ENCODE assay signal across 1 cellular context in genomic region chr17:41666336-41666680, GRCh38.
TF ChIP-seq lines count a peak whose summit lies in the region.

No MANE protein-coding gene starts in this region.

TF ChIP-seq in GM12878, 131 proteins besides CTCF, POLR2A, EP300 and RAD21:
- TF ChIP-seq RELB (IDR thresholded peaks at IDR 0.05; ENCODE audit: low read depth) (0 out of 2 replicates have a peak, but pooled peaks have one; percentile 11), REST (IDR thresholded peaks at IDR 0.05; ENCODE audit: low read depth, low read length) (no peak), MYC (IDR thresholded peaks at IDR 0.05; ENCODE audit: insufficient read depth, insufficient read length, insufficient replicate concordance, low read length, severe bottlenecking) (no peak), EGR1 (IDR thresholded peaks at IDR 0.05; ENCODE audit: borderline replicate concordance in 1 of 2, low read depth in 2 of 2, low read length in 2 of 2) (peak in 1 of 2 experiments; percentile 26; a peak in 1 of 3 replicates), TCF12 (IDR thresholded peaks at IDR 0.05; ENCODE audit: low read depth, low read length) (peak; percentile 85), BMI1 (IDR thresholded peaks at IDR 0.05; ENCODE audit: borderline replicate concordance) (peak; percentile 89), RELA (IDR thresholded peaks at IDR 0.05; ENCODE audit: borderline replicate concordance, partially characterized antibody) (peak; percentile 42), EED (IDR thresholded peaks at IDR 0.05; ENCODE audit: low read depth) (peak; percentile 62; the same call in 1 of the 2 replicates), MXI1 (IDR thresholded peaks at IDR 0.05; ENCODE audit: low read depth, low read length) (peak; percentile 34; the same call in 1 of the 2 replicates), STAT1 (conservative IDR thresholded peaks at IDR 0.05) (no peak), RUNX3 (IDR thresholded peaks at IDR 0.05; ENCODE audit: low read length) (peak; percentile 64), BCLAF1 (IDR thresholded peaks at IDR 0.05) (no peak), BHLHE40 (IDR thresholded peaks at IDR 0.05; ENCODE audit: borderline replicate concordance in 1 of 2, low read depth in 2 of 2, low read length in 1 of 2) (peak in 1 of 2 experiments; percentile 58; a peak in 2 of 4 replicates), IKZF2 (IDR thresholded peaks at IDR 0.05) (no peak; a peak in 2 of 4 replicates), E4F1 (IDR thresholded peaks at IDR 0.05; ENCODE audit: borderline replicate concordance, partially characterized antibody) (peak; percentile 43), SIN3A (IDR thresholded peaks at IDR 0.05; ENCODE audit: low read depth, low read length) (no peak), ZBED1 (IDR thresholded peaks at IDR 0.05; ENCODE audit: borderline replicate concordance) (0 out of 2 replicates have a peak, but pooled peaks have one; percentile 9), NR2C2 (IDR thresholded peaks at IDR 0.05; ENCODE audit: borderline replicate concordance, control insufficient read depth, insufficient read length, low read depth) (no peak), HSF1 (IDR thresholded peaks at IDR 0.05; ENCODE audit: low read depth, low read length) (no peak), NR2F1 (conservative IDR thresholded peaks at IDR 0.05) (peak; percentile 3), FOXM1 (IDR thresholded peaks at IDR 0.05; ENCODE audit: low read depth, low read length) (no peak), TCF3 (IDR thresholded peaks at IDR 0.05; ENCODE audit: borderline replicate concordance, insufficient read depth, low read depth, low read length) (peak; percentile 41; the same call in 1 of the 2 replicates)
